In genomic region chr22:37190262-37190780, GRCh38 we compare ENCODE assay signal across 18 cellular contexts. TPM values are rescaled to one million over a fixed set of nuclear protein-coding genes. Genes with fewer than 3 reads are reported as not detected.
DNase-seq lines count a peak whose midpoint lies in the region; ATAC-seq, FAIRE-seq and TF ChIP-seq lines count a peak whose summit lies in the region.
"Had no signal": no experiment of that assay in that cellular context is flagged by ENCODE, and none has a peak within 500 bp of the region (broad histone marks: within the 10 kb centered on the region; RNA-seq: fewer than 3 reads in every experiment).

No MANE protein-coding gene starts in this region.

- intact Hi-C loops in PC-3 (cut with micrococcal nuclease) = loop anchor here (10.0 kb wide), 1 partner anchor 116 kb away; no protein-coding TSS in a partner anchor

- no peak overlapping the region for H3K23ac ChIP-seq in neuronal stem cell (ENCODE audit: low read depth, low read length, poor library complexity)

- CTCF ChIA-PET in PC-3 (lab: Charles Lee) = interaction anchor here (0.6 kb wide), 1 partner anchor 74 kb away, joined by 3 read pairs; no protein-coding TSS in a partner anchor

- peak; percentile 94 for FAIRE-seq in G401.6 (lab: Jason Lieb, UNC)

- no peak overlapping the region for H2BK5ac ChIP-seq in neuronal stem cell (ENCODE audit: low read length)

- no peaks in the 10 kb centered on the region for H3K27me3 ChIP-seq in PC-3 (ENCODE audit: low read length)
- no peaks in the 10 kb centered on the region for H3K27me3 ChIP-seq in parathyroid adenoma (ENCODE audit: control insufficient read depth, insufficient read depth, low read length)
- no peaks in the 10 kb centered on the region for H3K27me3 ChIP-seq in neuronal stem cell (ENCODE audit: control insufficient read depth in 3 of 3, insufficient read depth in 3 of 3, low read depth in 1 of 3, low read length in 3 of 3)

- H2BK120ac ChIP-seq in neuronal stem cell (ENCODE audit: low read depth, low read length) = no peak overlapping the region

- ATAC-seq in PC-3 (peak; percentile 26; the same call in 1 of the 2 replicates), GM21360 (IDR thresholded peaks at IDR 0.05; ENCODE audit: unreplicated experiment) (no peak)
- ATAC-seq: Right ventricle myocardium inferior had no signal

- H4K8ac ChIP-seq in neuronal stem cell (ENCODE audit: low read depth, low read length) = no peak overlapping the region

- POLR2A ChIA-PET in PC-3 (lab: Charles Lee; ENCODE audit: unreplicated experiment) = no interaction called here

- H3K79me2 ChIP-seq in PC-3 (ENCODE audit: low read length) (0 out of 2 replicates have a peak, but pooled peaks cover 4% of the 10 kb centered on the region), parathyroid adenoma (no peaks in the 10 kb centered on the region)

- H3K4ac ChIP-seq in neuronal stem cell (ENCODE audit: low read length) = no peak overlapping the region

- WGBS in neuronal stem cell (ENCODE audit: extremely low coverage in 2 of 2, insufficient read length in 2 of 2, insufficient replicate concordance in 1 of 2), 2 donors = no CpG with 5 or more reads among the region's 4 CpGs

- H3K4me3 ChIP-seq in PC-3 (ENCODE audit: low read length) (peak overlapping the region; percentile 50), parathyroid adenoma (ENCODE audit: low read depth, low read length) (no peak overlapping the region), neuronal stem cell (ENCODE audit: low read length in 2 of 2) (no peak overlapping the region)

- no peak overlapping the region for H2BK12ac ChIP-seq in neuronal stem cell (ENCODE audit: low read length)

- no peak overlapping the region for H3K14ac ChIP-seq in neuronal stem cell (ENCODE audit: low read length)

- DNase-seq in PC-3 = peak; percentile 81
- DNase-seq in epithelial cell of prostate (ENCODE audit: low read depth, low spot score) = no peak
- DNase-seq in neuronal stem cell (ENCODE audit: low spot score) = no peak
- DNase-seq in DMS79 treated with DMSO at 0.1 percent for 48 hours (lab: John Stamatoyannopoulos, UW) = no peak
- no peak for DNase-seq in glomerular visceral epithelial cell (ENCODE audit: extremely low spot score)
- DNase-seq: DMS53, HCEC 1CT, KG1, NCI-H1048, NCI-H1436 treated with DMSO at 0.1 percent for 48 hours, NCI-H2081, NCI-H510A, NCI-H774 had no signal

- BruUV-seq in PC-3 (replicated peaks; lab: Mats Ljungman, UMichigan) = no TSS peak

- no peaks in the 10 kb centered on the region for H4K20me1 ChIP-seq in PC-3 (ENCODE audit: low read length)

- no peak overlapping the region for H2BK15ac ChIP-seq in neuronal stem cell (ENCODE audit: low read length)

- H3K27ac ChIP-seq in PC-3 (ENCODE audit: low read length) (peak overlapping the region; percentile 96), epithelial cell of prostate (peak overlapping the region; percentile 98), parathyroid adenoma (peak overlapping the region; percentile 88), neuronal stem cell (replicated peaks; ENCODE audit: low read length) (no peak overlapping the region)

- H3K4me2 ChIP-seq in PC-3 (ENCODE audit: low read length) (peak overlapping the region; percentile 79), parathyroid adenoma (ENCODE audit: low read length) (no peak overlapping the region), neuronal stem cell (ENCODE audit: insufficient read depth, low read length, poor library complexity, severe bottlenecking) (no peak overlapping the region)

- H3F3A ChIP-seq in PC-3 (ENCODE audit: low read length, unreplicated experiment) = peaks cover 4% of the 10 kb centered on the region

- H3K9me3 ChIP-seq in PC-3 (ENCODE audit: low read length) (no peaks in the 10 kb centered on the region), parathyroid adenoma (ENCODE audit: control insufficient read depth, low read length) (no peaks in the 10 kb centered on the region), neuronal stem cell (replicated peaks in 1 of 2; ENCODE audit: control insufficient read depth in 2 of 2, insufficient read depth in 1 of 2, low read depth in 1 of 2, low read length in 2 of 2) (peaks cover 0 to 27% of the 10 kb centered on the region in 2 donors)

- no peaks in the 10 kb centered on the region for H3K79me1 ChIP-seq in neuronal stem cell (ENCODE audit: low read depth, low read length)

- H4K91ac ChIP-seq in neuronal stem cell (ENCODE audit: low read depth, low read length, poor library complexity) = no peak overlapping the region

- H3K4me1 ChIP-seq in PC-3 (ENCODE audit: insufficient read depth, low read length) (peaks cover 60% of the 10 kb centered on the region), parathyroid adenoma (peaks cover 51% of the 10 kb centered on the region), neuronal stem cell (ENCODE audit: control insufficient read depth in 2 of 2, insufficient read depth in 1 of 2, low read depth in 1 of 2, low read length in 2 of 2) (peaks cover 10 to 25% of the 10 kb centered on the region in 2 donors)

- H3K36me3 ChIP-seq in PC-3 (ENCODE audit: low read depth, low read length) = no peaks in the 10 kb centered on the region
- H3K36me3 ChIP-seq in parathyroid adenoma (ENCODE audit: control insufficient read depth, insufficient read depth, low read length) = no peaks in the 10 kb centered on the region
- peaks cover 0 to 12% of the 10 kb centered on the region in 2 donors for H3K36me3 ChIP-seq in neuronal stem cell (replicated peaks in 1 of 2; ENCODE audit: control insufficient read depth in 2 of 2, insufficient read depth in 2 of 2, low read length in 2 of 2)

- no peaks in the 10 kb centered on the region for H3K9me2 ChIP-seq in PC-3 (replicated peaks; ENCODE audit: low read length)

- TF ChIP-seq CTCF in PC-3 (conservative IDR thresholded peaks at IDR 0.05; ENCODE audit: low read depth, low read length) (no peak), parathyroid adenoma (IDR thresholded peaks at IDR 0.05) (no peak)

- H3K18ac ChIP-seq in neuronal stem cell (ENCODE audit: low read length) = no peak overlapping the region

- H2AFZ ChIP-seq in PC-3 (ENCODE audit: low read length) (no peak overlapping the region), parathyroid adenoma (no peak overlapping the region), neuronal stem cell (ENCODE audit: low read length) (no peak overlapping the region)

- H2AK5ac ChIP-seq in neuronal stem cell (ENCODE audit: low read depth, low read length) = no peak overlapping the region

- H3K9ac ChIP-seq in PC-3 (ENCODE audit: low read length) (peak overlapping the region; percentile 65), parathyroid adenoma (no peak overlapping the region), neuronal stem cell (ENCODE audit: low read depth, low read length, poor library complexity) (no peak overlapping the region)

RNA-seq across cellular contexts. Expression of gene C1QTNF6, which starts 2.3 kb away (rescaled TPM):
- 3.8 and 5.5 TPM in 2 replicates for total RNA-seq in PC-3 (2014; rRNA removed)
- 17.0 TPM for polyA plus RNA-seq in neuronal stem cell (2013, experiment 1 of 2)
- polyA plus RNA-seq in neuronal stem cell (2013, experiment 2 of 2) = 18.2 TPM

RNA-seq across cellular contexts. Expression of gene SSTR3, which starts 22.0 kb away (rescaled TPM):
- 0.55 TPM in 1 of 2 replicates, not detected in the other for total RNA-seq in PC-3 (2014; rRNA removed)
- 0.22 TPM for polyA plus RNA-seq in neuronal stem cell (2013, experiment 1 of 2)
- polyA plus RNA-seq in neuronal stem cell (2013, experiment 2 of 2) = 0.28 TPM
- total RNA-seq: MCF 10A, Right ventricle myocardium inferior had no signal

RNA-seq across cellular contexts. Expression of gene IL2RB, which starts 40.6 kb away (rescaled TPM):
- total RNA-seq in PC-3 (2014; rRNA removed) = not detected in 2 replicates
- polyA plus RNA-seq in neuronal stem cell (2013, experiment 1 of 2) = 0.47 TPM
- polyA plus RNA-seq in neuronal stem cell (2013, experiment 2 of 2) = 0.43 TPM
- total RNA-seq: MCF 10A had no signal

RNA-seq across cellular contexts. Expression of gene RAC2, which starts 53.7 kb away (rescaled TPM):
- 50.5 and 54.5 TPM in 2 replicates for total RNA-seq in PC-3 (2014; rRNA removed)
- 1.2 TPM for polyA plus RNA-seq in neuronal stem cell (2013, experiment 1 of 2)
- 1.1 TPM for polyA plus RNA-seq in neuronal stem cell (2013, experiment 2 of 2)
